ENCODE assay signal across 29 cellular contexts in genomic region chr4:119661231-119661630, GRCh38. TPM values are rescaled to one million over a fixed set of nuclear protein-coding genes. Genes with fewer than 3 reads are reported as not detected.
"Had no signal": no experiment of that assay in that cellular context is flagged by ENCODE, and none has a peak within 500 bp of the region (broad histone marks: within the 10 kb centered on the region; RNA-seq: fewer than 3 reads in every experiment).

No MANE protein-coding gene starts in this region.

- H3K4me1 ChIP-seq: Peyer's patch had no signal

- H3K4me1 Mint-ChIP-seq: activated CD4-positive, alpha-beta T cell treated with anti-CD3 and anti-CD28 coated beads, Interleukin-2, amount 10 ng/mL, durations not matched to agents 24 days and 14 days; activated naive CD8-positive, alpha-beta T cell treated with anti-CD3 and anti-CD28 coated beads for 36 hours; activated T-helper 17 cell treated with anti-CD3 and anti-CD28 coated beads, Interleukin-2, amount 50 U/mL, for 72 hours had no signal

- ATAC-seq: activated CD8-positive, alpha-beta T cell treated with anti-CD3 and anti-CD28 coated beads for 36 hours; activated T-cell treated with anti-CD3 and anti-CD28 coated beads, Interleukin-2, amount 50 U/mL, for 72 hours; activated T-helper 17 cell treated with anti-CD3 and anti-CD28 coated beads, Interleukin-2, amount 50 U/mL, for 72 hours had no signal

- H3K36me3 ChIP-seq: brain microvascular endothelial cell, Peyer's patch, SJSA1 had no signal

- H3K4me3 ChIP-seq: Peyer's patch, SJSA1 had no signal

- H3K36me3 Mint-ChIP-seq: activated naive CD8-positive, alpha-beta T cell treated with anti-CD3 and anti-CD28 coated beads for 36 hours had no signal

- H3K27me3 ChIP-seq: brain microvascular endothelial cell, Peyer's patch, SJSA1 had no signal

- H3K27ac ChIP-seq: brain microvascular endothelial cell, Peyer's patch, SJSA1 had no signal

- H3K27ac Mint-ChIP-seq: activated CD4-positive, alpha-beta T cell treated with anti-CD3 and anti-CD28 coated beads, Interleukin-2, amount 10 ng/mL, durations not matched to agents 24 days and 14 days; activated CD8-positive, alpha-beta T cell treated with anti-CD3 and anti-CD28 coated beads for 36 hours; activated naive CD8-positive, alpha-beta T cell treated with anti-CD3 and anti-CD28 coated beads for 36 hours; activated T-cell treated with anti-CD3 and anti-CD28 coated beads, Interleukin-2, amount 50 U/mL, for 72 hours; activated T-helper 17 cell treated with anti-CD3 and anti-CD28 coated beads, Interleukin-2, amount 50 U/mL, for 72 hours had no signal

- DNase-seq: activated CD4-positive, alpha-beta T cell treated with anti-CD3 and anti-CD28 coated beads, Interleukin-2, amount 10 ng/mL, durations not matched to agents 24 days and 14 days; activated CD4-positive, alpha-beta T cell treated with anti-CD3 and anti-CD28 coated beads, Interleukin-2, amount 50 U/mL, for 4 hours; activated CD8-positive, alpha-beta T cell treated with anti-CD3 and anti-CD28 coated beads for 36 hours; activated effector memory CD4-positive, alpha-beta T cell treated with anti-CD3 and anti-CD28 coated beads, Interleukin-2, amount 50 U/mL, for 16 hours; activated naive CD4-positive, alpha-beta T cell; activated naive CD4-positive, alpha-beta T cell treated with anti-CD3 and anti-CD28 coated beads, Interleukin-2, amount 50 U/mL, for 16 hours; activated naive CD8-positive, alpha-beta T cell treated with anti-CD3 and anti-CD28 coated beads for 36 hours; activated T-cell treated with anti-CD3 and anti-CD28 coated beads, Interleukin-2, amount 50 U/mL, for 1 hour; activated T-cell treated with anti-CD3 and anti-CD28 coated beads, Interleukin-2, amount 50 U/mL, for 72 hours; amniotic stem cell; aorta; brain microvascular endothelial cell; central memory CD4-positive, alpha-beta T cell; MM.1S; MV-4-11; NCI-H1092; NCI-H1436 treated with DMSO at 0.1 percent for 48 hours; NCI-H1694 treated with DMSO at 0.1 percent for 48 hours; NCI-H2029; NCI-H345; NCI-H524 treated with DMSO at 0.1 percent for 48 hours; Peyer's patch; RPMI8226; SHP77 treated with DMSO at 0.1 percent for 48 hours; SW 1271; T-helper 1 cell; T1000 had no signal

- H3K4me3 Mint-ChIP-seq: activated CD4-positive, alpha-beta T cell treated with anti-CD3 and anti-CD28 coated beads, Interleukin-2, amount 10 ng/mL, durations not matched to agents 24 days and 14 days; activated CD8-positive, alpha-beta T cell treated with anti-CD3 and anti-CD28 coated beads for 36 hours; activated naive CD8-positive, alpha-beta T cell treated with anti-CD3 and anti-CD28 coated beads for 36 hours; activated T-cell treated with anti-CD3 and anti-CD28 coated beads, Interleukin-2, amount 50 U/mL, for 72 hours; activated T-helper 17 cell treated with anti-CD3 and anti-CD28 coated beads, Interleukin-2, amount 50 U/mL, for 72 hours had no signal

- H3K9me3 ChIP-seq: Peyer's patch had no signal

- H3K9me3 Mint-ChIP-seq: activated CD4-positive, alpha-beta T cell treated with anti-CD3 and anti-CD28 coated beads, Interleukin-2, amount 10 ng/mL, durations not matched to agents 24 days and 14 days; activated CD8-positive, alpha-beta T cell treated with anti-CD3 and anti-CD28 coated beads for 36 hours; activated naive CD8-positive, alpha-beta T cell treated with anti-CD3 and anti-CD28 coated beads for 36 hours; activated T-cell treated with anti-CD3 and anti-CD28 coated beads, Interleukin-2, amount 50 U/mL, for 72 hours; activated T-helper 17 cell treated with anti-CD3 and anti-CD28 coated beads, Interleukin-2, amount 50 U/mL, for 72 hours had no signal

RNA-seq across cellular contexts. Expression of gene PDE5A, which starts 32.6 kb away (rescaled TPM):
- total RNA-seq: activated CD4-positive, alpha-beta T cell treated with anti-CD3 and anti-CD28 coated beads, Interleukin-2, amount 10 ng/mL, durations not matched to agents 24 days and 14 days; activated naive CD8-positive, alpha-beta T cell treated with anti-CD3 and anti-CD28 coated beads for 36 hours had no signal
